ENCODE assay signal across 13 cellular contexts in genomic region chr6:106525885-106526280, GRCh38.
DNase-seq lines count a peak whose midpoint lies in the region; ATAC-seq and TF ChIP-seq lines count a peak whose summit lies in the region.
"Had no signal": no experiment of that assay in that cellular context is flagged by ENCODE, and none has a peak within 500 bp of the region (broad histone marks: within the 10 kb centered on the region; RNA-seq: fewer than 3 reads in every experiment).

No MANE protein-coding gene starts in this region.

- H3K4me3 Mint-ChIP-seq in CD4-positive, alpha-beta T cell = peak overlapping the region; percentile 94
- no peak overlapping the region for H3K4me3 Mint-ChIP-seq in HFFc6
- H3K4me3 Mint-ChIP-seq in activated CD4-positive, alpha-beta memory T cell treated with anti-CD3 and anti-CD28 coated beads for 36 hours = no peak overlapping the region

- intact Hi-C loops in CD4-positive, alpha-beta T cell (cut with DNase I, micrococcal nuclease) = loop anchor here (2.0 to 10.0 kb wide), 2 partner anchors 15 to 99 kb away; partner anchors contain the start of genes QRSL1 (in 1 of the 2) and RTN4IP1 (in 1 of the 2)
- intact Hi-C loops in activated CD4-positive, alpha-beta memory T cell treated with anti-CD3 and anti-CD28 coated beads for 36 hours (cut with micrococcal nuclease) = loop anchor here (1.0 to 10.0 kb wide), 3 partner anchors 8 to 1189 kb away; no protein-coding TSS in a partner anchor

- peaks cover 74% of the 10 kb centered on the region for H3K4me1 Mint-ChIP-seq in CD4-positive, alpha-beta T cell (ENCODE audit: low read depth)
- H3K4me1 Mint-ChIP-seq in HFFc6 (ENCODE audit: low read depth) = peaks cover 79% of the 10 kb centered on the region
- H3K4me1 Mint-ChIP-seq in activated CD4-positive, alpha-beta memory T cell treated with anti-CD3 and anti-CD28 coated beads for 36 hours (ENCODE audit: low read depth) = peaks cover 74% of the 10 kb centered on the region

- no peaks in the 10 kb centered on the region for H3K27me3 Mint-ChIP-seq in CD4-positive, alpha-beta T cell
- H3K27me3 Mint-ChIP-seq in HFFc6 (ENCODE audit: insufficient read depth) = no peaks in the 10 kb centered on the region; the same call in 1 of the 2 replicates
- H3K27me3 Mint-ChIP-seq in activated CD4-positive, alpha-beta memory T cell treated with anti-CD3 and anti-CD28 coated beads for 36 hours = no peaks in the 10 kb centered on the region

- no peak for DNase-seq in CD4-positive, alpha-beta T cell
- DNase-seq in HFFc6 (no peak), kidney glomerular epithelial cell (lab: John Stamatoyannopoulos, UW) (peak; percentile 2)
- DNase-seq in activated CD4-positive, alpha-beta memory T cell treated with anti-CD3 and anti-CD28 coated beads for 36 hours = no peak
- DNase-seq: midbrain; NCI-H187; posterior cingulate gyrus; stimulated activated CD4-positive, alpha-beta T cell treated with anti-CD3 and anti-CD28 coated beads, Interleukin-2, amount 100 ng/mL, for 24 hours; T-helper 9 cell had no signal

- H3K27ac Mint-ChIP-seq in CD4-positive, alpha-beta T cell = peak overlapping the region; percentile 96
- H3K27ac Mint-ChIP-seq in HFFc6 = peak overlapping the region; percentile 60; the same call in 1 of the 2 replicates
- H3K27ac Mint-ChIP-seq in activated CD4-positive, alpha-beta memory T cell treated with anti-CD3 and anti-CD28 coated beads for 36 hours = peak overlapping the region; percentile 94

- no peak for TF ChIP-seq CTCF in CD4-positive, alpha-beta T cell (IDR thresholded peaks at IDR 0.05)
- TF ChIP-seq CTCF in HFFc6 (IDR thresholded peaks at IDR 0.05) = no peak

- H3K36me3 Mint-ChIP-seq in CD4-positive, alpha-beta T cell (ENCODE audit: low read depth) = peaks cover 83% of the 10 kb centered on the region
- H3K36me3 Mint-ChIP-seq in HFFc6 (ENCODE audit: low read depth) = peaks cover 16% of the 10 kb centered on the region
- H3K36me3 Mint-ChIP-seq in activated CD4-positive, alpha-beta memory T cell treated with anti-CD3 and anti-CD28 coated beads for 36 hours = peaks cover 45% of the 10 kb centered on the region

- H3K9me3 ChIP-seq in CD4-positive, alpha-beta T cell (ENCODE audit: control insufficient read depth, low read length) = no peaks in the 10 kb centered on the region
- H3K9me3 ChIP-seq: esophagus muscularis mucosa had no signal

- peak overlapping the region; percentile 61 for H3K27ac ChIP-seq in CD4-positive, alpha-beta T cell (ENCODE audit: low read depth, low read length)
- H3K27ac ChIP-seq: esophagus muscularis mucosa had no signal

- ATAC-seq in CD4-positive, alpha-beta T cell (ENCODE audit: poor library complexity) = no peak
- no peak for ATAC-seq in GM18858 (IDR thresholded peaks at IDR 0.05; ENCODE audit: unreplicated experiment)
- ATAC-seq in GM21717 (IDR thresholded peaks at IDR 0.05; ENCODE audit: unreplicated experiment) = no peak
- ATAC-seq in HG03135 (IDR thresholded peaks at IDR 0.05; ENCODE audit: unreplicated experiment) = no peak

- CTCF ChIA-PET in CD4-positive, alpha-beta T cell (lab: Charles Lee) = interaction anchor here (1.0 to 8.5 kb wide), 2 partner anchors 14 to 191 kb away, joined by 4 to 89 read pairs; no protein-coding TSS in a partner anchor
- CTCF ChIA-PET in activated CD4-positive, alpha-beta memory T cell treated with anti-CD3 and anti-CD28 coated beads for 36 hours (lab: Charles Lee) = interaction anchor here (0.6 to 2.8 kb wide), 4 partner anchors 9 to 701 kb away, joined by 3 to 18 read pairs (median 8); no protein-coding TSS in a partner anchor

- POLR2A ChIA-PET in CD4-positive, alpha-beta T cell (lab: Charles Lee) = interaction anchor here (1.4 to 9.0 kb wide), 3 partner anchors 8 to 14 kb away, joined by 5 to 248 read pairs (median 8); no protein-coding TSS in a partner anchor
- POLR2A ChIA-PET in activated CD4-positive, alpha-beta memory T cell treated with anti-CD3 and anti-CD28 coated beads for 36 hours (lab: Charles Lee) = interaction anchor here (0.6 to 3.7 kb wide), 4 partner anchors 8 to 28 kb away, joined by 3 to 21 read pairs (median 8); no protein-coding TSS in a partner anchor

- no peaks in the 10 kb centered on the region for H3K27me3 ChIP-seq in CD4-positive, alpha-beta T cell (ENCODE audit: control insufficient read depth, insufficient read depth, low read length)
- H3K27me3 ChIP-seq: esophagus muscularis mucosa had no signal

- no peaks in the 10 kb centered on the region for H3K9me3 Mint-ChIP-seq in CD4-positive, alpha-beta T cell
- no peaks in the 10 kb centered on the region for H3K9me3 Mint-ChIP-seq in HFFc6
- no peaks in the 10 kb centered on the region for H3K9me3 Mint-ChIP-seq in activated CD4-positive, alpha-beta memory T cell treated with anti-CD3 and anti-CD28 coated beads for 36 hours
